9 cellular contexts compared by ENCODE assay signal in genomic region chr18:73681398-73681797, GRCh38.
"Had no signal": no experiment of that assay in that cellular context is flagged by ENCODE, and none has a peak within 500 bp of the region (broad histone marks: within the 10 kb centered on the region; RNA-seq: fewer than 3 reads in every experiment).

No MANE protein-coding gene starts in this region.

- H3K9ac ChIP-seq: GM23248 had no signal

- H3K9me3 ChIP-seq: HAP-1 had no signal

- H3K27ac ChIP-seq: GM23248, HL-60 had no signal

- H3K36me3 ChIP-seq: HAP-1 had no signal

- H3K27ac Mint-ChIP-seq: IgD-negative memory B cell had no signal

- ATAC-seq: HCT116, K562 had no signal

- H3K27me3 Mint-ChIP-seq: IgD-negative memory B cell had no signal

- H3K4me3 ChIP-seq: GM23248, HAP-1, K562 had no signal

- H3K4me1 ChIP-seq: HAP-1 had no signal

- H3K36me3 Mint-ChIP-seq: IgD-negative memory B cell had no signal

- H2AFZ ChIP-seq: GM23248 had no signal

- H3K4me1 Mint-ChIP-seq: IgD-negative memory B cell had no signal

- DNase-seq: GM23248, GOT3, H7, KG1 had no signal

- H3K4me3 Mint-ChIP-seq: IgD-negative memory B cell had no signal
